In genomic region chr10:21953585-21954057, GRCh38 we compare ENCODE assay signal across 8 cellular contexts. TPM values are rescaled to one million over a fixed set of nuclear protein-coding genes. Genes with fewer than 3 reads are reported as not detected.
DNase-seq lines count a peak whose midpoint lies in the region; ATAC-seq and TF ChIP-seq lines count a peak whose summit lies in the region.

No MANE protein-coding gene starts in this region.

- H3K27me3 Mint-ChIP-seq in activated T-cell treated with anti-CD3 and anti-CD28 coated beads, Interleukin-2, amount 50 U/mL, for 72 hours (ENCODE audit: low read depth), result no peaks in the 10 kb centered on the region

- H3K4me3 Mint-ChIP-seq in activated T-cell treated with anti-CD3 and anti-CD28 coated beads, Interleukin-2, amount 50 U/mL, for 72 hours, result no peak overlapping the region

- no peaks in the 10 kb centered on the region for H3K36me3 Mint-ChIP-seq in activated T-cell treated with anti-CD3 and anti-CD28 coated beads, Interleukin-2, amount 50 U/mL, for 72 hours (ENCODE audit: insufficient read depth in 2 of 2)

- H3K9me3 Mint-ChIP-seq in activated T-cell treated with anti-CD3 and anti-CD28 coated beads, Interleukin-2, amount 50 U/mL, for 72 hours, result no peaks in the 10 kb centered on the region

- ATAC-seq in activated T-cell treated with anti-CD3 and anti-CD28 coated beads, Interleukin-2, amount 50 U/mL, for 72 hours (replicated peaks in 1 of 2), result peak; percentile 69 to 73
- ATAC-seq in HG03196 (IDR thresholded peaks at IDR 0.05; ENCODE audit: unreplicated experiment), result peak; percentile 64

- no peak for DNase-seq in activated T-cell treated with anti-CD3 and anti-CD28 coated beads, Interleukin-2, amount 50 U/mL, for 72 hours
- DNase-seq in activated T-cell treated with anti-CD3 and anti-CD28 coated beads for 4 hours (no peak), NOMO-1 treated with DMSO at 0.1 percent for 48 hours (lab: John Stamatoyannopoulos, UW; ENCODE audit: unreplicated experiment) (peak; percentile 74), dermis microvascular lymphatic vessel endothelial cell (ENCODE audit: low read depth in 2 of 2) (peak; percentile 85 to 88), myocyte (ENCODE audit: low read depth) (peak; percentile 34), coronary artery (ENCODE audit: low spot score) (no peak)
- DNase-seq in stimulated activated CD4-positive, alpha-beta T cell treated with anti-CD3 and anti-CD28 coated beads, Interleukin-4, amount 100 ng/mL, for 1 hour, result no peak

- H3K4me3 ChIP-seq in coronary artery, result no peak overlapping the region

- no peak for TF ChIP-seq CTCF in coronary artery (IDR thresholded peaks at IDR 0.05)

- no peak overlapping the region for H3K27ac Mint-ChIP-seq in activated T-cell treated with anti-CD3 and anti-CD28 coated beads, Interleukin-2, amount 50 U/mL, for 72 hours

- H3K27ac ChIP-seq in coronary artery, result no peak overlapping the region

- H3K4me1 Mint-ChIP-seq in activated T-cell treated with anti-CD3 and anti-CD28 coated beads, Interleukin-2, amount 50 U/mL, for 72 hours (ENCODE audit: low read depth), result peaks cover 11% of the 10 kb centered on the region

RNA-seq across cellular contexts. Expression of gene DNAJC1, which starts 49.9 kb away (rescaled TPM):
- 10 to 100 TPM; 40.6 to 42.4 TPM for total RNA-seq in activated T-cell treated with anti-CD3 and anti-CD28 coated beads, Interleukin-2, amount 50 U/mL, for 72 hours
- total RNA-seq in dermis microvascular lymphatic vessel endothelial cell, result 19.0 and 33.9 TPM in 2 replicates
- 22.6 and 29.9 TPM in 2 replicates for total RNA-seq in myocyte
- 14.6 TPM for polyA plus RNA-seq in myocyte (2012)

Comparison
In these comparisons a context has a peak if more than half of its experiments do, and no peak if none do; other contexts are left out.
1. DNase-seq: peak in NOMO-1 treated with DMSO at 0.1 percent for 48 hours (single experiment), dermis microvascular lymphatic vessel endothelial cell (2 of 2) and myocyte (single experiment); none in activated T-cell treated with anti-CD3 and anti-CD28 coated beads, Interleukin-2, amount 50 U/mL, for 72 hours (0 of 2), activated T-cell treated with anti-CD3 and anti-CD28 coated beads for 4 hours (single experiment), coronary artery (single experiment) and stimulated activated CD4-positive, alpha-beta T cell treated with anti-CD3 and anti-CD28 coated beads, Interleukin-4, amount 100 ng/mL, for 1 hour (single experiment).